ENCODE assay signal across 27 cellular contexts in genomic region chr20:36563415-36563814, GRCh38.
"Had no signal": no experiment of that assay in that cellular context is flagged by ENCODE, and none has a peak within 500 bp of the region (broad histone marks: within the 10 kb centered on the region; RNA-seq: fewer than 3 reads in every experiment).

No MANE protein-coding gene starts in this region.

- H3K27me3 ChIP-seq: gastroesophageal sphincter, neutrophil, uterus had no signal

- H3K4me3 ChIP-seq: gastroesophageal sphincter, left ventricle myocardium inferior, lung, skin epidermis, uterus had no signal

- H3K4me1 Mint-ChIP-seq: activated naive CD4-positive, alpha-beta T cell treated with anti-CD3 and anti-CD28 coated beads, Interleukin-2, amount 10 ng/mL, durations not matched to agents 7 days and 5 days; nephron; stimulated activated memory B cell treated with anti-CD40 and anti-IgM and Interleukin-4, amounts not matched to agents 10 μg/mL and 1 μg/mL and 100 μg/mL, for 72 hours had no signal

- H3K36me3 ChIP-seq: gastroesophageal sphincter, left ventricle myocardium inferior, neutrophil, uterus had no signal

- DNase-seq: activated CD4-positive, alpha-beta T cell treated with anti-CD3 and anti-CD28 coated beads for 4 hours; activated CD4-positive, alpha-beta T cell treated with anti-CD3 and anti-CD28 coated beads, Interleukin-2, amount 50 U/mL, for 4 hours; activated CD8-positive, alpha-beta memory T cell treated with anti-CD3 and anti-CD28 coated beads, Interleukin-2, amount 50 U/mL, for 4 hours; activated gamma-delta T cell; activated naive CD4-positive, alpha-beta T cell treated with anti-CD3 and anti-CD28 coated beads, Interleukin-2, amount 10 ng/mL, durations not matched to agents 7 days and 5 days; activated T-cell treated with anti-CD3 and anti-CD28 coated beads, Interleukin-2, amount 50 U/mL, for 1 hour; amniotic stem cell; effector CD8-positive, alpha-beta T cell; head of caudate nucleus; islet precursor cell; left ventricle myocardium inferior; mesendoderm; stimulated activated CD4-positive, alpha-beta T cell treated with anti-CD3 and anti-CD28 coated beads, Interleukin-4, amount 100 ng/mL, for 24 hours; stimulated activated naive CD8-positive, alpha-beta T cell treated with anti-CD3 and anti-CD28 coated beads, Interleukin-15, amount 100 ng/mL, for 72 hours; substantia nigra; T-helper 1 cell; uterus had no signal

- H3K4me1 ChIP-seq: gastroesophageal sphincter, left ventricle myocardium inferior, uterus had no signal

- H3K27ac Mint-ChIP-seq: activated naive CD4-positive, alpha-beta T cell treated with anti-CD3 and anti-CD28 coated beads, Interleukin-2, amount 10 ng/mL, durations not matched to agents 7 days and 5 days; activated T-helper 1 cell treated with anti-CD3 and anti-CD28 coated beads, Interleukin-12 subunit alpha, Interleukin-12 subunit beta, Interleukin-2, Interleukin-4 antibody, amounts not matched to agents 30 ng/mL and 10 ng/mL and 1 ng/mL, durations not matched to agents 14 hours and 24 hours and 36 hours; nephron; stimulated activated memory B cell treated with anti-CD40 and anti-IgM and Interleukin-4, amounts not matched to agents 10 μg/mL and 1 μg/mL and 100 μg/mL, for 72 hours; type B pancreatic cell had no signal

- H3K9me3 ChIP-seq: gastroesophageal sphincter, neutrophil, uterus had no signal

- ATAC-seq: gastroesophageal sphincter; sciatic nerve; stimulated activated memory B cell treated with anti-CD40 and anti-IgM and Interleukin-4, amounts not matched to agents 10 μg/mL and 1 μg/mL and 100 μg/mL, for 72 hours; stimulated activated naive CD8-positive, alpha-beta T cell treated with anti-CD3 and anti-CD28 coated beads, Interleukin-15, amount 100 ng/mL, for 72 hours had no signal

- H3K27ac ChIP-seq: gastroesophageal sphincter, left ventricle myocardium inferior, neutrophil, skin epidermis, uterus had no signal

- H3K27me3 Mint-ChIP-seq: stimulated activated memory B cell treated with anti-CD40 and anti-IgM and Interleukin-4, amounts not matched to agents 10 μg/mL and 1 μg/mL and 100 μg/mL, for 72 hours; stimulated activated naive CD8-positive, alpha-beta T cell treated with anti-CD3 and anti-CD28 coated beads, Interleukin-15, amount 100 ng/mL, for 72 hours; type B pancreatic cell had no signal

- H3K36me3 Mint-ChIP-seq: activated naive CD4-positive, alpha-beta T cell treated with anti-CD3 and anti-CD28 coated beads, Interleukin-2, amount 10 ng/mL, durations not matched to agents 7 days and 5 days; stimulated activated memory B cell treated with anti-CD40 and anti-IgM and Interleukin-4, amounts not matched to agents 10 μg/mL and 1 μg/mL and 100 μg/mL, for 72 hours; type B pancreatic cell had no signal

- FAIRE-seq: colon had no signal

- H3K4me3 Mint-ChIP-seq: activated naive CD4-positive, alpha-beta T cell treated with anti-CD3 and anti-CD28 coated beads, Interleukin-2, amount 10 ng/mL, durations not matched to agents 7 days and 5 days; activated T-helper 1 cell treated with anti-CD3 and anti-CD28 coated beads, Interleukin-12 subunit alpha, Interleukin-12 subunit beta, Interleukin-2, Interleukin-4 antibody, amounts not matched to agents 30 ng/mL and 10 ng/mL and 1 ng/mL, durations not matched to agents 14 hours and 24 hours and 36 hours; nephron; stimulated activated memory B cell treated with anti-CD40 and anti-IgM and Interleukin-4, amounts not matched to agents 10 μg/mL and 1 μg/mL and 100 μg/mL, for 72 hours; stimulated activated naive CD8-positive, alpha-beta T cell treated with anti-CD3 and anti-CD28 coated beads, Interleukin-15, amount 100 ng/mL, for 72 hours; type B pancreatic cell had no signal
